7 cellular contexts compared by ENCODE assay signal in genomic region chr20:58002901-58003300, GRCh38.
"Had no signal": no experiment of that assay in that cellular context is flagged by ENCODE, and none has a peak within 500 bp of the region (broad histone marks: within the 10 kb centered on the region; RNA-seq: fewer than 3 reads in every experiment).

No MANE protein-coding gene starts in this region.

- H3K36me3 Mint-ChIP-seq: IgD-negative memory B cell had no signal

- FAIRE-seq: H1, H54, HepG2 had no signal

- ATAC-seq: GM23338, HepG2 had no signal

- DNase-seq: H9, HCEC 1CT had no signal

- H2AFZ ChIP-seq: GM23338 had no signal

- H3K4me3 Mint-ChIP-seq: GM23338, H9, IgD-negative memory B cell had no signal

- H3K4me3 ChIP-seq: GM23338 had no signal

- H3K4me2 ChIP-seq: GM23338 had no signal

- H3K27ac Mint-ChIP-seq: GM23338, H9 had no signal
